Comparison of ENCODE assay signal across 1 cellular context in genomic region chr6:150683320-150683719, GRCh38.
TF ChIP-seq lines count a peak whose summit lies in the region.

No MANE protein-coding gene starts in this region.

TF ChIP-seq in HepG2, 621 proteins besides CTCF, POLR2A, EP300 and RAD21 (continued from another document):
- TF ChIP-seq, protein P1, sequence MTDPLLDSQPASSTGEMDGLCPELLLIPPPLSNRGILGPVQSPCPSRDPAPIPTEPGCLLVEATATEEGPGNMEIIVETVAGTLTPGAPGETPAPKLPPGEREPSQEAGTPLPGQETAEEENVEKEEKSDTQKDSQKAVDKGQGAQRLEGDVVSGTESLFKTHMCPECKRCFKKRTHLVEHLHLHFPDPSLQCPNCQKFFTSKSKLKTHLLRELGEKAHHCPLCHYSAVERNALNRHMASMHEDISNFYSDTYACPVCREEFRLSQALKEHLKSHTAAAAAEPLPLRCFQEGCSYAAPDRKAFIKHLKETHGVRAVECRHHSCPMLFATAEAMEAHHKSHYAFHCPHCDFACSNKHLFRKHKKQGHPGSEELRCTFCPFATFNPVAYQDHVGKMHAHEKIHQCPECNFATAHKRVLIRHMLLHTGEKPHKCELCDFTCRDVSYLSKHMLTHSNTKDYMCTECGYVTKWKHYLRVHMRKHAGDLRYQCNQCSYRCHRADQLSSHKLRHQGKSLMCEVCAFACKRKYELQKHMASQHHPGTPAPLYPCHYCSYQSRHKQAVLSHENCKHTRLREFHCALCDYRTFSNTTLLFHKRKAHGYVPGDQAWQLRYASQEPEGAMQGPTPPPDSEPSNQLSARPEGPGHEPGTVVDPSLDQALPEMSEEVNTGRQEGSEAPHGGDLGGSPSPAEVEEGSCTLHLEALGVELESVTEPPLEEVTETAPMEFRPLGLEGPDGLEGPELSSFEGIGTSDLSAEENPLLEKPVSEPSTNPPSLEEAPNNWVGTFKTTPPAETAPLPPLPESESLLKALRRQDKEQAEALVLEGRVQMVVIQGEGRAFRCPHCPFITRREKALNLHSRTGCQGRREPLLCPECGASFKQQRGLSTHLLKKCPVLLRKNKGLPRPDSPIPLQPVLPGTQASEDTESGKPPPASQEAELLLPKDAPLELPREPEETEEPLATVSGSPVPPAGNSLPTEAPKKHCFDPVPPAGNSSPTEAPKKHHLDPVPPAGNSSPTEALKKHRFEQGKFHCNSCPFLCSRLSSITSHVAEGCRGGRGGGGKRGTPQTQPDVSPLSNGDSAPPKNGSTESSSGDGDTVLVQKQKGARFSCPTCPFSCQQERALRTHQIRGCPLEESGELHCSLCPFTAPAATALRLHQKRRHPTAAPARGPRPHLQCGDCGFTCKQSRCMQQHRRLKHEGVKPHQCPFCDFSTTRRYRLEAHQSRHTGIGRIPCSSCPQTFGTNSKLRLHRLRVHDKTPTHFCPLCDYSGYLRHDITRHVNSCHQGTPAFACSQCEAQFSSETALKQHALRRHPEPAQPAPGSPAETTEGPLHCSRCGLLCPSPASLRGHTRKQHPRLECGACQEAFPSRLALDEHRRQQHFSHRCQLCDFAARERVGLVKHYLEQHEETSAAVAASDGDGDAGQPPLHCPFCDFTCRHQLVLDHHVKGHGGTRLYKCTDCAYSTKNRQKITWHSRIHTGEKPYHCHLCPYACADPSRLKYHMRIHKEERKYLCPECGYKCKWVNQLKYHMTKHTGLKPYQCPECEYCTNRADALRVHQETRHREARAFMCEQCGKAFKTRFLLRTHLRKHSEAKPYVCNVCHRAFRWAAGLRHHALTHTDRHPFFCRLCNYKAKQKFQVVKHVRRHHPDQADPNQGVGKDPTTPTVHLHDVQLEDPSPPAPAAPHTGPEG (CRISPR knock-in tag; IDR thresholded peaks at IDR 0.05), result no peak
- TF ChIP-seq NONO (IDR thresholded peaks at IDR 0.05), result no peak
- no peak for TF ChIP-seq NONO (CRISPR knock-in tag; conservative IDR thresholded peaks at IDR 0.05)
- TF ChIP-seq, protein P2, sequence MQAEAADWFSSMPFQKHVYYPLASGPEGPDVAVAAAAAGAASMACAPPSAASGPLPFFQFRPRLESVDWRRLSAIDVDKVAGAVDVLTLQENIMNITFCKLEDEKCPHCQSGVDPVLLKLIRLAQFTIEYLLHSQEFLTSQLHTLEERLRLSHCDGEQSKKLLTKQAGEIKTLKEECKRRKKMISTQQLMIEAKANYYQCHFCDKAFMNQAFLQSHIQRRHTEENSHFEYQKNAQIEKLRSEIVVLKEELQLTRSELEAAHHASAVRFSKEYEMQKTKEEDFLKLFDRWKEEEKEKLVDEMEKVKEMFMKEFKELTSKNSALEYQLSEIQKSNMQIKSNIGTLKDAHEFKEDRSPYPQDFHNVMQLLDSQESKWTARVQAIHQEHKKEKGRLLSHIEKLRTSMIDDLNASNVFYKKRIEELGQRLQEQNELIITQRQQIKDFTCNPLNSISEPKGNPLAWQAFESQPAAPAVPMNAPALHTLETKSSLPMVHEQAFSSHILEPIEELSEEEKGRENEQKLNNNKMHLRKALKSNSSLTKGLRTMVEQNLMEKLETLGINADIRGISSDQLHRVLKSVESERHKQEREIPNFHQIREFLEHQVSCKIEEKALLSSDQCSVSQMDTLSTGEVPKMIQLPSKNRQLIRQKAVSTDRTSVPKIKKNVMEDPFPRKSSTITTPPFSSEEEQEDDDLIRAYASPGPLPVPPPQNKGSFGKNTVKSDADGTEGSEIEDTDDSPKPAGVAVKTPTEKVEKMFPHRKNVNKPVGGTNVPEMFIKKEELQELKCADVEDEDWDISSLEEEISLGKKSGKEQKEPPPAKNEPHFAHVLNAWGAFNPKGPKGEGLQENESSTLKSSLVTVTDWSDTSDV (CRISPR knock-in tag; IDR thresholded peaks at IDR 0.05), result no peak
- no peak for TF ChIP-seq NBN (conservative IDR thresholded peaks at IDR 0.05)
- no peak for TF ChIP-seq ZSCAN9 (CRISPR knock-in tag; IDR thresholded peaks at IDR 0.05; ENCODE audit: borderline replicate concordance)
- TF ChIP-seq CEBPB (IDR thresholded peaks at IDR 0.05; ENCODE audit: borderline replicate concordance, low read depth, low read length), result no peak
